In the genomic region with DNA sequence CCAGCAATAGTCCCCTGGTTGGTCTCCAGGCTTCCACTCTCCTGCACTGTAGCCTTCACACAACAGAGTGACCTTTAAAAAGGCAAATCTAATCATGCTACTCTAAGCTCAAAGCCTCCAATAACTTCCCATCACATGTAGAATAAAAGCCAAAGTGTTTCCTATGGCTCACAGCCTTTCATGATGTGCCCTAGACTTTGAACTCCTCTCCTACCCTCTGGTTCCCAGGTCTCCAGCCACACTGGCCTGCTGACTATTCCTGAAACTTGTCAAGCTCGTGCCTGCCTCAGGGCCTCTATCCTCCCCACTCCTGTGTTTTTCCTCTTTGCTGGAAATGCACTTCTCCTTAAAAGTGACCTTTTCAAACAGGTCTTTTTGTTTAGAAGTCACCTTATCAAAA, we compare ENCODE assay signal across 22 cellular contexts. TPM values are rescaled to one million over a fixed set of nuclear protein-coding genes. Genes with fewer than 3 reads are reported as not detected.
DNase-seq lines count a peak whose midpoint lies in the region; ATAC-seq and TF ChIP-seq lines count a peak whose summit lies in the region.
"Had no signal": no experiment of that assay in that cellular context is flagged by ENCODE, and none has a peak within 500 bp of the region (broad histone marks: within the 10 kb centered on the region; RNA-seq: fewer than 3 reads in every experiment).

No MANE protein-coding gene starts in this region.

- POLR2A ChIA-PET in CD4-positive, alpha-beta memory T cell (lab: Charles Lee; ENCODE audit: partially characterized antibody): no interaction called here

- H3K4me1 ChIP-seq in CD4-positive, alpha-beta memory T cell (ENCODE audit: insufficient read depth, low read length): peaks cover 18% of the 10 kb centered on the region
- peaks cover 50 to 54% of the 10 kb centered on the region in 2 experiments for H3K4me1 ChIP-seq in neutrophil (ENCODE audit: control insufficient read depth in 1 of 2, insufficient read depth in 1 of 2, low read depth in 1 of 2, low read length in 1 of 2)
- H3K4me1 ChIP-seq: BE2C had no signal

- no peaks in the 10 kb centered on the region for H3K27me3 ChIP-seq in CD4-positive, alpha-beta memory T cell (ENCODE audit: insufficient read depth, low read length)
- no peaks in the 10 kb centered on the region for H3K27me3 ChIP-seq in neutrophil
- H3K27me3 ChIP-seq: ascending aorta, BE2C, SJSA1, tibial artery had no signal

- H3K4me1 Mint-ChIP-seq in CD4-positive, alpha-beta memory T cell: peaks cover 24 to 51% (median 36%) of the 10 kb centered on the region in 4 donors
- H3K4me1 Mint-ChIP-seq in dendritic cell treated with granulocyte-macrophage colony-stimulating factor and Interleukin-4, amounts not matched to agents 40 ng/mL and 50 ng/mL, for 4 days (ENCODE audit: low read depth): peaks cover 49% of the 10 kb centered on the region
- H3K4me1 Mint-ChIP-seq in activated T-helper 17 cell treated with anti-CD3 and anti-CD28 coated beads, Interleukin-2, amount 50 U/mL, for 72 hours: peaks cover 29% of the 10 kb centered on the region

- peaks cover 0 to 2% (median 0%) of the 10 kb centered on the region in 8 donors for H3K9me3 Mint-ChIP-seq in CD4-positive, alpha-beta memory T cell
- H3K9me3 Mint-ChIP-seq in dendritic cell treated with granulocyte-macrophage colony-stimulating factor and Interleukin-4, amounts not matched to agents 40 ng/mL and 50 ng/mL, for 4 days: no peaks in the 10 kb centered on the region
- no peaks in the 10 kb centered on the region for H3K9me3 Mint-ChIP-seq in activated T-helper 17 cell treated with anti-CD3 and anti-CD28 coated beads, Interleukin-2, amount 50 U/mL, for 72 hours

- no peak for TF ChIP-seq CTCF in neutrophil (IDR thresholded peaks at IDR 0.05)

- H3K36me3 ChIP-seq in CD4-positive, alpha-beta memory T cell (ENCODE audit: insufficient read depth, low read length): no peaks in the 10 kb centered on the region
- peaks cover 4% of the 10 kb centered on the region for H3K36me3 ChIP-seq in neutrophil
- H3K36me3 ChIP-seq: ascending aorta, BE2C, SJSA1, tibial artery had no signal

- H3K27ac ChIP-seq in CD4-positive, alpha-beta memory T cell (ENCODE audit: low read depth, low read length): no peak overlapping the region
- H3K27ac ChIP-seq in neutrophil: peak overlapping the region; percentile 99
- H3K27ac ChIP-seq: ascending aorta, SJSA1, tibial artery had no signal

- ATAC-seq in GM21737 (IDR thresholded peaks at IDR 0.05; ENCODE audit: unreplicated experiment): no peak
- no peak for ATAC-seq in activated T-helper 17 cell treated with anti-CD3 and anti-CD28 coated beads, Interleukin-2, amount 50 U/mL, for 72 hours (replicated peaks)
- ATAC-seq: sciatic nerve had no signal

- no peak for DNase-seq in CD4-positive, alpha-beta memory T cell
- DNase-seq in HT-29 (ENCODE audit: low spot score): peak; percentile 55
- no peak for DNase-seq in stimulated activated CD4-positive, alpha-beta T cell treated with anti-CD3 and anti-CD28 coated beads, Interleukin-4, amount 100 ng/mL, for 1 hour
- no peak for DNase-seq in mesenteric fat pad (ENCODE audit: low spot score)
- DNase-seq: activated CD4-positive, alpha-beta T cell treated with anti-CD3 and anti-CD28 coated beads for 4 hours; activated CD8-positive, alpha-beta memory T cell treated with anti-CD3 and anti-CD28 coated beads, Interleukin-2, amount 50 U/mL, for 4 hours; activated naive CD4-positive, alpha-beta T cell treated with anti-CD3 and anti-CD28 coated beads for 36 hours; BE2C; cortex of kidney; EL; mesendoderm; NCI-H1436 treated with DMSO at 0.1 percent for 48 hours; NCI-H345; stimulated activated CD4-positive, alpha-beta T cell treated with anti-CD3 and anti-CD28 coated beads, Interleukin-2, amount 100 ng/mL, for 48 hours; tibial artery had no signal

- no peak overlapping the region for H3K4me3 ChIP-seq in CD4-positive, alpha-beta memory T cell (ENCODE audit: low read length in 2 of 2)
- H3K4me3 ChIP-seq in neutrophil (ENCODE audit: low read depth in 1 of 2, low read length in 1 of 2): no peak overlapping the region
- H3K4me3 ChIP-seq: ascending aorta, SJSA1, tibial artery had no signal

- CTCF ChIA-PET in CD4-positive, alpha-beta memory T cell (lab: Charles Lee; ENCODE audit: partially characterized antibody): no interaction called here

- H3K36me3 Mint-ChIP-seq in CD4-positive, alpha-beta memory T cell: peaks cover 7 to 17% of the 10 kb centered on the region in 2 donors
- peaks cover 44% of the 10 kb centered on the region for H3K36me3 Mint-ChIP-seq in dendritic cell treated with granulocyte-macrophage colony-stimulating factor and Interleukin-4, amounts not matched to agents 40 ng/mL and 50 ng/mL, for 4 days (ENCODE audit: low read depth)
- no peaks in the 10 kb centered on the region for H3K36me3 Mint-ChIP-seq in activated T-helper 17 cell treated with anti-CD3 and anti-CD28 coated beads, Interleukin-2, amount 50 U/mL, for 72 hours (ENCODE audit: low read depth)

- no peaks in the 10 kb centered on the region for H3K27me3 Mint-ChIP-seq in CD4-positive, alpha-beta memory T cell
- H3K27me3 Mint-ChIP-seq in dendritic cell treated with granulocyte-macrophage colony-stimulating factor and Interleukin-4, amounts not matched to agents 40 ng/mL and 50 ng/mL, for 4 days: peaks cover 6% of the 10 kb centered on the region
- no peaks in the 10 kb centered on the region for H3K27me3 Mint-ChIP-seq in activated T-helper 17 cell treated with anti-CD3 and anti-CD28 coated beads, Interleukin-2, amount 50 U/mL, for 72 hours

- intact Hi-C loops in CD4-positive, alpha-beta memory T cell (cut with micrococcal nuclease): no loop called here
- intact Hi-C loops in dendritic cell treated with granulocyte-macrophage colony-stimulating factor and Interleukin-4, amounts not matched to agents 40 ng/mL and 50 ng/mL, for 4 days (cut with micrococcal nuclease): no loop called here

- peak overlapping the region in 5 of 7 donors; percentile 2 to 31 (median 7) for H3K27ac Mint-ChIP-seq in CD4-positive, alpha-beta memory T cell
- peak overlapping the region; percentile 4 for H3K27ac Mint-ChIP-seq in dendritic cell treated with granulocyte-macrophage colony-stimulating factor and Interleukin-4, amounts not matched to agents 40 ng/mL and 50 ng/mL, for 4 days
- no peak overlapping the region for H3K27ac Mint-ChIP-seq in activated T-helper 17 cell treated with anti-CD3 and anti-CD28 coated beads, Interleukin-2, amount 50 U/mL, for 72 hours
- H3K27ac Mint-ChIP-seq: activated naive CD4-positive, alpha-beta T cell treated with anti-CD3 and anti-CD28 coated beads for 36 hours had no signal

- peak overlapping the region in 1 of 8 donors; percentile 37 for H3K4me3 Mint-ChIP-seq in CD4-positive, alpha-beta memory T cell
- no peak overlapping the region for H3K4me3 Mint-ChIP-seq in dendritic cell treated with granulocyte-macrophage colony-stimulating factor and Interleukin-4, amounts not matched to agents 40 ng/mL and 50 ng/mL, for 4 days
- H3K4me3 Mint-ChIP-seq in activated T-helper 17 cell treated with anti-CD3 and anti-CD28 coated beads, Interleukin-2, amount 50 U/mL, for 72 hours: no peak overlapping the region
- H3K4me3 Mint-ChIP-seq: activated naive CD4-positive, alpha-beta T cell treated with anti-CD3 and anti-CD28 coated beads for 36 hours had no signal

- no peaks in the 10 kb centered on the region for H3K9me3 ChIP-seq in CD4-positive, alpha-beta memory T cell (ENCODE audit: control insufficient read depth in 1 of 2, low read length in 2 of 2)
- H3K9me3 ChIP-seq in neutrophil: no peaks in the 10 kb centered on the region
- H3K9me3 ChIP-seq: ascending aorta, BE2C, SJSA1, tibial artery had no signal

RNA-seq across cellular contexts. Expression of a gene that starts 3.1 kb away (rescaled TPM):
- total RNA-seq in CD4-positive, alpha-beta memory T cell: 10 to 100 TPM; 30.0 to 33.2 TPM
- 10 to 100 TPM; 13.5 to 22.5 TPM for polyA plus RNA-seq in CD4-positive, alpha-beta memory T cell
- 18.9 and 23.2 TPM in 2 replicates for total RNA-seq in HT-29 (2014; rRNA removed; shearing (Covaris generic))
- 10 to 100 TPM in 1 of 2 donors, 1 to 10 TPM in 1; 10.0 to 13.6 TPM for total RNA-seq in activated T-helper 17 cell treated with anti-CD3 and anti-CD28 coated beads, Interleukin-2, amount 50 U/mL, for 72 hours
- total RNA-seq in mesenteric fat pad: 21.4 TPM
